9 cellular contexts compared by ENCODE assay signal in genomic region chr6:3228046-3228671, GRCh38. TPM values are rescaled to one million over a fixed set of nuclear protein-coding genes. Genes with fewer than 3 reads are reported as not detected.
DNase-seq lines count a peak whose midpoint lies in the region; ATAC-seq and TF ChIP-seq lines count a peak whose summit lies in the region.
"Had no signal": no experiment of that assay in that cellular context is flagged by ENCODE, and none has a peak within 500 bp of the region (broad histone marks: within the 10 kb centered on the region; RNA-seq: fewer than 3 reads in every experiment).

No MANE protein-coding gene starts in this region.

- no peaks in the 10 kb centered on the region for H3K9me3 Mint-ChIP-seq in central memory CD8-positive, alpha-beta T cell

- H2AK5ac ChIP-seq in neuronal stem cell (ENCODE audit: low read depth, low read length) = peak overlapping the region; percentile 100

- H3K4me2 ChIP-seq in neuronal stem cell (ENCODE audit: insufficient read depth, low read length, poor library complexity, severe bottlenecking) = peak overlapping the region; percentile 100

- H3K9me3 ChIP-seq in cardiac muscle cell (ENCODE audit: low read depth) = no peaks in the 10 kb centered on the region
- peaks cover 0 to 3% of the 10 kb centered on the region in 2 donors for H3K9me3 ChIP-seq in neuronal stem cell (replicated peaks in 1 of 2; ENCODE audit: control insufficient read depth in 2 of 2, insufficient read depth in 1 of 2, low read depth in 1 of 2, low read length in 2 of 2)
- H3K9me3 ChIP-seq: neutrophil had no signal

- H4K8ac ChIP-seq in neuronal stem cell (ENCODE audit: low read depth, low read length) = peak overlapping the region; percentile 92

- peak overlapping the region; percentile 89 for H3K4ac ChIP-seq in neuronal stem cell (ENCODE audit: low read length)

- peak overlapping the region; percentile 97 for H4K91ac ChIP-seq in neuronal stem cell (ENCODE audit: low read depth, low read length, poor library complexity)

- DNase-seq in cardiac muscle cell (ENCODE audit: low read depth in 1 of 2, low spot score in 1 of 2) (no peak), cardiac septum (ENCODE audit: low spot score) (no peak), NCI-H69 (lab: John Stamatoyannopoulos, UW) (peak; percentile 97), neuronal stem cell (ENCODE audit: low spot score) (peak; percentile 81), 8988T (no peak)
- no peak for DNase-seq in central memory CD8-positive, alpha-beta T cell (ENCODE audit: low spot score in 2 of 2)

- H2AFZ ChIP-seq in neuronal stem cell (ENCODE audit: low read length) = peak overlapping the region; percentile 64

- peak overlapping the region; percentile 100 for H2BK5ac ChIP-seq in neuronal stem cell (ENCODE audit: low read length)

- no peak overlapping the region for H3K27ac ChIP-seq in cardiac muscle cell
- H3K27ac ChIP-seq in neuronal stem cell (replicated peaks; ENCODE audit: low read length) = peak overlapping the region; percentile 96
- H3K27ac ChIP-seq: neutrophil had no signal

- H2BK15ac ChIP-seq in neuronal stem cell (ENCODE audit: low read length) = peak overlapping the region; percentile 100

- WGBS in neuronal stem cell (ENCODE audit: extremely low coverage in 2 of 2, insufficient read length in 2 of 2, insufficient replicate concordance in 1 of 2), 2 donors = no CpG with 5 or more reads among the region's 38 CpGs

- peaks cover 57% of the 10 kb centered on the region for H3K4me1 Mint-ChIP-seq in central memory CD8-positive, alpha-beta T cell

- H3K36me3 Mint-ChIP-seq in central memory CD8-positive, alpha-beta T cell (ENCODE audit: insufficient read depth) = peaks cover 9% of the 10 kb centered on the region

- peak overlapping the region; percentile 99 for H3K23ac ChIP-seq in neuronal stem cell (ENCODE audit: low read depth, low read length, poor library complexity)

- H3K18ac ChIP-seq in neuronal stem cell (ENCODE audit: low read length) = peak overlapping the region; percentile 99

- H3K4me3 ChIP-seq in cardiac muscle cell (peak overlapping the region; percentile 45), neuronal stem cell (ENCODE audit: low read length in 2 of 2) (peak overlapping the region; percentile 93 to 95)

- peak overlapping the region; percentile 97 for H2BK12ac ChIP-seq in neuronal stem cell (ENCODE audit: low read length)

- peaks cover 13% of the 10 kb centered on the region for H3K4me1 ChIP-seq in cardiac muscle cell (ENCODE audit: low read depth)
- H3K4me1 ChIP-seq in neuronal stem cell (ENCODE audit: control insufficient read depth in 2 of 2, insufficient read depth in 1 of 2, low read depth in 1 of 2, low read length in 2 of 2) = peaks cover 8 to 9% of the 10 kb centered on the region in 2 donors

- peak overlapping the region; percentile 63 for H3K14ac ChIP-seq in neuronal stem cell (ENCODE audit: low read length)

- H3K36me3 ChIP-seq in cardiac muscle cell (no peaks in the 10 kb centered on the region), neuronal stem cell (replicated peaks in 1 of 2; ENCODE audit: control insufficient read depth in 2 of 2, insufficient read depth in 2 of 2, low read length in 2 of 2) (peaks cover 6 to 27% of the 10 kb centered on the region in 2 donors)
- H3K36me3 ChIP-seq: neutrophil had no signal

- intact Hi-C loops in cardiac septum (cut with DNase I) = no loop called here

- peak overlapping the region; percentile 99 for H2BK120ac ChIP-seq in neuronal stem cell (ENCODE audit: low read depth, low read length)

- peak overlapping the region; percentile 76 for H3K4me3 Mint-ChIP-seq in central memory CD8-positive, alpha-beta T cell

- H3K27me3 ChIP-seq in cardiac muscle cell (peaks cover 66% of the 10 kb centered on the region), neuronal stem cell (ENCODE audit: control insufficient read depth in 3 of 3, insufficient read depth in 3 of 3, low read depth in 1 of 3, low read length in 3 of 3) (no peaks in the 10 kb centered on the region)

- no peak for TF ChIP-seq CTCF in cardiac muscle cell (IDR thresholded peaks at IDR 0.05; ENCODE audit: low read depth, low read length)

- H3K27ac Mint-ChIP-seq in central memory CD8-positive, alpha-beta T cell (ENCODE audit: low read depth) = peak overlapping the region; percentile 11

- H3K27me3 Mint-ChIP-seq in central memory CD8-positive, alpha-beta T cell = peaks cover 88% of the 10 kb centered on the region

- H3K9ac ChIP-seq in neuronal stem cell (ENCODE audit: low read depth, low read length, poor library complexity) = peak overlapping the region; percentile 93

- peaks cover 13% of the 10 kb centered on the region for H3K79me1 ChIP-seq in neuronal stem cell (ENCODE audit: low read depth, low read length)

- peak; percentile 26 for ATAC-seq in central memory CD8-positive, alpha-beta T cell (replicated peaks; ENCODE audit: extremely low read depth, poor library complexity, severe bottlenecking)
- ATAC-seq in GM19395 (IDR thresholded peaks at IDR 0.05; ENCODE audit: unreplicated experiment) (no peak), HG03159 (IDR thresholded peaks at IDR 0.05; ENCODE audit: unreplicated experiment) (no peak)

RNA-seq across cellular contexts. Expression of gene TUBB2B, which starts 0.7 kb away (rescaled TPM):
- total RNA-seq in cardiac muscle cell = 57.6 and 83.9 TPM in 2 replicates
- 27.9 and 29.8 TPM in 2 replicates for polyA plus RNA-seq in cardiac muscle cell
- total RNA-seq in cardiac septum = 1.2 TPM
- polyA plus RNA-seq in neuronal stem cell (2013, experiment 1 of 2) = 370 TPM
- polyA plus RNA-seq in neuronal stem cell (2013, experiment 2 of 2) = 372 TPM

RNA-seq across cellular contexts. Expression of gene PSMG4, which starts 30.6 kb away (rescaled TPM):
- total RNA-seq in cardiac muscle cell = 22.2 and 23.3 TPM in 2 replicates
- 32.6 and 44.0 TPM in 2 replicates for polyA plus RNA-seq in cardiac muscle cell
- total RNA-seq in cardiac septum = 8.8 TPM
- polyA plus RNA-seq in neuronal stem cell (2013, experiment 1 of 2) = 24.7 TPM
- polyA plus RNA-seq in neuronal stem cell (2013, experiment 2 of 2) = 24.4 TPM

Comparison
In these comparisons a context has a peak if more than half of its experiments do, and no peak if none do; other contexts are left out.
1. RNA of gene TUBB2B, which starts 0.7 kb away (total RNA-seq): 57.6 to 83.9 TPM in cardiac muscle cell; 1.2 TPM in cardiac septum (single experiment); every median in the first group is over 10 times any median in the second.
2. DNase-seq: peak in NCI-H69 (single experiment) and neuronal stem cell (single experiment); none in cardiac muscle cell (0 of 2), cardiac septum (single experiment), central memory CD8-positive, alpha-beta T cell (0 of 2) and 8988T (single experiment).